8 cellular contexts compared by ENCODE assay signal in genomic region chr7:157337316-157338149, GRCh38. TPM values are rescaled to one million over a fixed set of nuclear protein-coding genes. Genes with fewer than 3 reads are reported as not detected.
DNase-seq lines count a peak whose midpoint lies in the region; ATAC-seq and TF ChIP-seq lines count a peak whose summit lies in the region.

No MANE protein-coding gene starts in this region.

- H3K4me3 Mint-ChIP-seq in glutamatergic neuron (ENCODE audit: unreplicated experiment): peak overlapping the region; percentile 89

- H3K4me1 Mint-ChIP-seq in glutamatergic neuron (ENCODE audit: low read depth, unreplicated experiment): peaks cover 14% of the 10 kb centered on the region

- peak overlapping the region; percentile 98 for H3K27ac ChIP-seq in urinary bladder (ENCODE audit: low read depth)

- H3K4me1 ChIP-seq in urinary bladder (ENCODE audit: insufficient read depth): peaks cover 4% of the 10 kb centered on the region

- peak overlapping the region; percentile 12 for H3K27ac Mint-ChIP-seq in glutamatergic neuron (ENCODE audit: unreplicated experiment)

- intact Hi-C loops in posterior vena cava (cut with DNase I): loop anchor here in 1 of 2 donors (5.0 kb wide), 1 partner anchor 65 kb away; no protein-coding TSS in a partner anchor

- in situ Hi-C loops in ACHN (cut with HindIII; ENCODE audit: low pct_ligation_motif_present, low pct_unique_long_range_greater_than_20kb, low sequenced_read_pairs): no loop called here

- peak overlapping the region; percentile 94 for H3K4me3 ChIP-seq in urinary bladder (ENCODE audit: low read depth, low read length)

- no peak for TF ChIP-seq CTCF in glutamatergic neuron (IDR thresholded peaks at IDR 0.05; ENCODE audit: partially characterized antibody, unreplicated experiment)

- DNase-seq in ACHN (peak; percentile 79), RPMI8226 (peak; percentile 83), glutamatergic neuron (peak; percentile 67), posterior vena cava (ENCODE audit: low spot score) (peak; percentile 92)
- peak; percentile 61 for DNase-seq in activated naive CD4-positive, alpha-beta T cell treated with anti-CD3 and anti-CD28 coated beads, Interleukin-2, amount 50 U/mL, for 16 hours

- peaks cover 3% of the 10 kb centered on the region for H3K9me3 Mint-ChIP-seq in glutamatergic neuron (ENCODE audit: unreplicated experiment)

- H3K27me3 Mint-ChIP-seq in glutamatergic neuron (ENCODE audit: unreplicated experiment): peaks cover 6% of the 10 kb centered on the region

- no peaks in the 10 kb centered on the region for H3K36me3 ChIP-seq in urinary bladder (ENCODE audit: insufficient read depth)

- no peaks in the 10 kb centered on the region for H3K36me3 Mint-ChIP-seq in glutamatergic neuron (ENCODE audit: unreplicated experiment)

- peak; percentile 14 for ATAC-seq in GM18858 (IDR thresholded peaks at IDR 0.05; ENCODE audit: unreplicated experiment)
- ATAC-seq in HG03097 (IDR thresholded peaks at IDR 0.05; ENCODE audit: low FRiP score, unreplicated experiment): peak; percentile 45

- under 1% methylated on average over 59 of the region's 59 CpGs for WGBS in urinary bladder

RNA-seq across cellular contexts. Expression of gene DNAJB6, which starts 0.7 kb away (rescaled TPM):
- total RNA-seq in glutamatergic neuron (ENCODE audit: unreplicated experiment): 120 TPM
- 100 to 1,000 TPM; 105 to 118 TPM for total RNA-seq in posterior vena cava
- total RNA-seq in urinary bladder: 90.4 TPM
- 137 TPM for polyA plus RNA-seq in urinary bladder

Comparison
In these comparisons a context has a peak if more than half of its experiments do, and no peak if none do; other contexts are left out.
1. Peak in every context shown above with its lines: DNase-seq, ATAC-seq, H3K4me3 ChIP-seq and H3K27ac ChIP-seq.